Comparison of ENCODE assay signal across 1 cellular context in genomic region chr17:45428050-45428953, GRCh38.
TF ChIP-seq lines count a peak whose summit lies in the region.

No MANE protein-coding gene starts in this region.

TF ChIP-seq in WTC11, 78 proteins besides CTCF, POLR2A, EP300 and RAD21 (continued from another document):
- TF ChIP-seq USF1 (CRISPR knock-in tag; IDR thresholded peaks at IDR 0.05) (0 out of 2 replicates have a peak, but pooled peaks have one; percentile 16), HMGXB4 (CRISPR knock-in tag; IDR thresholded peaks at IDR 0.05) (peak; percentile 30; the same call in 1 of the 2 replicates), ZNF423 (CRISPR knock-in tag; IDR thresholded peaks at IDR 0.05) (peak; percentile 87)
